Comparison of ENCODE assay signal across 15 cellular contexts in genomic region chr2:27006602-27007415, GRCh38. TPM values are rescaled to one million over a fixed set of nuclear protein-coding genes. Genes with fewer than 3 reads are reported as not detected.
DNase-seq lines count a peak whose midpoint lies in the region; ATAC-seq and TF ChIP-seq lines count a peak whose summit lies in the region.
"Had no signal": no experiment of that assay in that cellular context is flagged by ENCODE, and none has a peak within 500 bp of the region (broad histone marks: within the 10 kb centered on the region; RNA-seq: fewer than 3 reads in every experiment).

No MANE protein-coding gene starts in this region.

- H3K27me3 Mint-ChIP-seq in WTC11 (ENCODE audit: low read depth) = no peaks in the 10 kb centered on the region

- no peak overlapping the region for H2BK12ac ChIP-seq in mesenchymal stem cell (ENCODE audit: low read length in 2 of 2)

- 57% methylated on average over 4 of the region's 6 CpGs for WGBS in mesenchymal stem cell
- WGBS in smooth muscle cell (ENCODE audit: low lambda C conversion rate) = 71% methylated on average over 6 of the region's 6 CpGs

- ATAC-seq in WTC11 = no peak
- ATAC-seq in HG02884 (IDR thresholded peaks at IDR 0.05; ENCODE audit: unreplicated experiment) = no peak
- ATAC-seq: A549, HepG2 had no signal

- peak overlapping the region; percentile 35 for H4K8ac ChIP-seq in mesenchymal stem cell (ENCODE audit: low read length)

- H2BK5ac ChIP-seq in mesenchymal stem cell (ENCODE audit: low read depth, low read length, poor library complexity, severe bottlenecking) = no peak overlapping the region

- no peak overlapping the region for H3K27ac Mint-ChIP-seq in WTC11
- H3K27ac Mint-ChIP-seq: H9 had no signal

- H3K4me3 ChIP-seq in mesenchymal stem cell (ENCODE audit: insufficient read depth in 1 of 2, low read depth in 1 of 2, low read length in 2 of 2) (no peak overlapping the region), smooth muscle cell (no peak overlapping the region)
- H3K4me3 ChIP-seq: A549 had no signal

- no peak overlapping the region for H2AFZ ChIP-seq in mesenchymal stem cell (ENCODE audit: low read depth, low read length)
- H2AFZ ChIP-seq in smooth muscle cell (ENCODE audit: low read depth) = no peak overlapping the region

- H3K4ac ChIP-seq in mesenchymal stem cell (ENCODE audit: low read depth in 1 of 2, low read length in 2 of 2) = peak overlapping the region in 1 of 2 experiments; percentile 67

- no peaks in the 10 kb centered on the region for H3K79me2 ChIP-seq in smooth muscle cell (ENCODE audit: low read depth)

- H3K79me1 ChIP-seq in mesenchymal stem cell (replicated peaks; ENCODE audit: low read length, poor library complexity, severe bottlenecking) = no peaks in the 10 kb centered on the region

- H3K9me3 ChIP-seq in mesenchymal stem cell (ENCODE audit: control insufficient read depth, low read length) (no peaks in the 10 kb centered on the region), smooth muscle cell (replicated peaks; ENCODE audit: low read depth) (no peaks in the 10 kb centered on the region)
- H3K9me3 ChIP-seq: A549, BE2C had no signal

- H4K20me1 ChIP-seq in smooth muscle cell (ENCODE audit: low read depth) = peaks cover 63% of the 10 kb centered on the region

- H3K9ac ChIP-seq in mesenchymal stem cell (ENCODE audit: low read length) (no peak overlapping the region), smooth muscle cell (ENCODE audit: low read depth) (no peak overlapping the region)

- peaks cover 0 to 26% of the 10 kb centered on the region in 2 experiments for H3K27me3 ChIP-seq in mesenchymal stem cell (ENCODE audit: control insufficient read depth in 1 of 2, insufficient read depth in 1 of 2, low read length in 2 of 2)
- no peaks in the 10 kb centered on the region for H3K27me3 ChIP-seq in smooth muscle cell (ENCODE audit: low read depth)
- H3K27me3 ChIP-seq: BE2C had no signal

- H3K36me3 Mint-ChIP-seq in WTC11 = no peaks in the 10 kb centered on the region

- H3K23ac ChIP-seq in mesenchymal stem cell (ENCODE audit: low read length in 2 of 2) = no peak overlapping the region

- peaks cover 4% of the 10 kb centered on the region for H3K4me1 ChIP-seq in mesenchymal stem cell (ENCODE audit: control insufficient read depth, insufficient read depth, low read depth, low read length)
- peaks cover 5% of the 10 kb centered on the region for H3K4me1 ChIP-seq in smooth muscle cell (ENCODE audit: low read depth)
- H3K4me1 ChIP-seq: BE2C had no signal

- H3K4me3 Mint-ChIP-seq in WTC11 = no peak overlapping the region
- H3K4me3 Mint-ChIP-seq: CD4-positive, alpha-beta memory T cell; H9 had no signal

- no peak overlapping the region for H2BK15ac ChIP-seq in mesenchymal stem cell (ENCODE audit: low read depth, poor library complexity, severe bottlenecking)

- H3K4me2 ChIP-seq in mesenchymal stem cell (ENCODE audit: low read length, poor library complexity, severe bottlenecking) (no peak overlapping the region), smooth muscle cell (peak overlapping the region; percentile 14)
- H3K4me2 ChIP-seq: A549 had no signal

- H3K27ac ChIP-seq in mesenchymal stem cell (ENCODE audit: low read length, poor library complexity, severe bottlenecking) = no peak overlapping the region
- H3K27ac ChIP-seq in smooth muscle cell (ENCODE audit: low read depth) = no peak overlapping the region
- H3K27ac ChIP-seq: A549, C4-2B had no signal

- peak overlapping the region in 1 of 2 experiments; percentile 23 for H3K18ac ChIP-seq in mesenchymal stem cell (ENCODE audit: low read depth in 1 of 2, low read length in 2 of 2)

- no peaks in the 10 kb centered on the region for H3F3A ChIP-seq in smooth muscle cell (ENCODE audit: low read depth)

- H2AK5ac ChIP-seq in mesenchymal stem cell (ENCODE audit: low read length, severe bottlenecking) = no peak overlapping the region

- TF ChIP-seq CTCF in WTC11 (IDR thresholded peaks at IDR 0.05) = no peak
- no peak for TF ChIP-seq CTCF in smooth muscle cell (IDR thresholded peaks at IDR 0.05; ENCODE audit: borderline replicate concordance, insufficient read depth, poor library complexity, severe bottlenecking)

- DNase-seq in OCI-M1 (lab: John Stamatoyannopoulos, UW) = peak; percentile 86
- no peak for DNase-seq in WTC11 (ENCODE audit: low spot score)
- DNase-seq in mesenchymal stem cell = peak; percentile 28
- no peak for DNase-seq in smooth muscle cell (lab: John Stamatoyannopoulos, UW; ENCODE audit: unreplicated experiment)
- DNase-seq in NK-92 treated with Interleukin-12 subunit alpha and Interleukin-12 subunit beta, amount 100 ng/mL, for 24 hours (lab: John Stamatoyannopoulos, UW) = no peak
- DNase-seq: BE2C; CD4-positive, alpha-beta memory T cell; COR-L47; GF-D8; GOT3; H9 had no signal

- POLR2A ChIA-PET in WTC11 (lab: Charles Lee) = no interaction called here

- peaks cover 2% of the 10 kb centered on the region for H3K4me1 Mint-ChIP-seq in WTC11

- CTCF ChIA-PET in WTC11 (lab: Charles Lee) = interaction anchor here (1.3 kb wide), 1 partner anchor 10 kb away, joined by 10 read pairs; no protein-coding TSS in a partner anchor

- H3K14ac ChIP-seq in mesenchymal stem cell (ENCODE audit: low read length in 2 of 2) = no peak overlapping the region

- H2BK120ac ChIP-seq in mesenchymal stem cell (ENCODE audit: low read depth, low read length) = no peak overlapping the region

- H3K9me3 Mint-ChIP-seq in WTC11 = 0 out of 2 replicates have a peak, but pooled peaks cover 3% of the 10 kb centered on the region
- H3K9me3 Mint-ChIP-seq: CD4-positive, alpha-beta memory T cell; H9 had no signal

- H4K91ac ChIP-seq in mesenchymal stem cell (ENCODE audit: low read length) = no peak overlapping the region

- H3K36me3 ChIP-seq in mesenchymal stem cell (ENCODE audit: control insufficient read depth in 1 of 2, insufficient read depth in 2 of 2, low read depth in 1 of 2, low read length in 2 of 2) (no peaks in the 10 kb centered on the region), smooth muscle cell (ENCODE audit: low read depth) (no peaks in the 10 kb centered on the region)
- H3K36me3 ChIP-seq: BE2C had no signal

TF ChIP-seq in WTC11, 78 proteins besides CTCF, POLR2A, EP300 and RAD21:
- TF ChIP-seq ZNF121 (CRISPR knock-in tag; IDR thresholded peaks at IDR 0.05) (0 out of 2 replicates have a peak, but pooled peaks have one; percentile 2), ZNF232 (CRISPR knock-in tag; IDR thresholded peaks at IDR 0.05) (no peak), RELA (CRISPR knock-in tag; IDR thresholded peaks at IDR 0.05; ENCODE audit: borderline replicate concordance) (no peak)

RNA-seq across cellular contexts. Expression of gene TMEM214, which starts 26.0 kb away (rescaled TPM):
- total RNA-seq in WTC11 (2021) (46.4 to 57.1 TPM (median 48.9 TPM) in 3 replicates), smooth muscle cell (67.7 and 79.6 TPM in 2 replicates)
- polyA plus RNA-seq in mesenchymal stem cell (2013, experiment 1 of 2) = 110 TPM
- polyA plus RNA-seq in mesenchymal stem cell (2013, experiment 2 of 2) = 107 TPM
- 94.9 and 99.7 TPM in 2 replicates for polyA plus RNA-seq in smooth muscle cell

RNA-seq across cellular contexts. Expression of gene MAPRE3, which starts 36.4 kb away (rescaled TPM):
- total RNA-seq in WTC11 (2021) (4.9 to 10.3 TPM (median 6.0 TPM) in 3 replicates), smooth muscle cell (9.5 and 12.5 TPM in 2 replicates)
- 22.8 TPM for polyA plus RNA-seq in mesenchymal stem cell (2013, experiment 1 of 2)
- polyA plus RNA-seq in mesenchymal stem cell (2013, experiment 2 of 2) = 23.1 TPM
- polyA plus RNA-seq in smooth muscle cell = 29.5 and 30.5 TPM in 2 replicates

RNA-seq across cellular contexts. Expression of gene AGBL5, which starts 44.7 kb away (rescaled TPM):
- total RNA-seq in WTC11 (2021) (43.0 to 57.1 TPM (median 55.6 TPM) in 3 replicates), smooth muscle cell (10.9 and 13.7 TPM in 2 replicates)
- polyA plus RNA-seq in mesenchymal stem cell (2013, experiment 1 of 2) = 18.2 TPM
- polyA plus RNA-seq in mesenchymal stem cell (2013, experiment 2 of 2) = 17.4 TPM
- 17.1 and 20.0 TPM in 2 replicates for polyA plus RNA-seq in smooth muscle cell

Comparison
In these comparisons a context has a peak if more than half of its experiments do, and no peak if none do; other contexts are left out.
1. DNase-seq: peak in OCI-M1 (single experiment) and mesenchymal stem cell (single experiment); none in WTC11 (single experiment), smooth muscle cell (single experiment) and NK-92 treated with Interleukin-12 subunit alpha and Interleukin-12 subunit beta, amount 100 ng/mL, for 24 hours (single experiment).